In genomic region chr1:22031214-22031962, GRCh38 we compare ENCODE assay signal across 9 cellular contexts. TPM values are rescaled to one million over a fixed set of nuclear protein-coding genes. Genes with fewer than 3 reads are reported as not detected.
DNase-seq lines count a peak whose midpoint lies in the region; ATAC-seq, FAIRE-seq and TF ChIP-seq lines count a peak whose summit lies in the region.
"Had no signal": no experiment of that assay in that cellular context is flagged by ENCODE, and none has a peak within 500 bp of the region (broad histone marks: within the 10 kb centered on the region; RNA-seq: fewer than 3 reads in every experiment).

No MANE protein-coding gene starts in this region.

- no peak overlapping the region for H2AFZ ChIP-seq in HepG2 (ENCODE audit: low read length)

- no peaks in the 10 kb centered on the region for H3K4me1 Mint-ChIP-seq in MCF 10A (ENCODE audit: insufficient read depth, unreplicated experiment)

- H3K9me3 ChIP-seq in HepG2 (ENCODE audit: low read length): no peaks in the 10 kb centered on the region

- no peak for TF ChIP-seq POLR2A in HepG2 (IDR thresholded peaks at IDR 0.05; ENCODE audit: insufficient read depth in 1 of 2, low read depth in 2 of 2, low read length in 2 of 2)

- no peak for FAIRE-seq in HepG2 (lab: Jason Lieb, UNC)

- DNase-seq in MV-4-11 (lab: John Stamatoyannopoulos, UW): peak; percentile 86
- DNase-seq in activated T-cell treated with anti-CD3 and anti-CD28 coated beads, Interleukin-2, amount 50 U/mL, for 1 hour: peak; percentile 47
- DNase-seq in HepG2 (ENCODE audit: low spot score): peak; percentile 47
- no peak for DNase-seq in stimulated activated naive CD8-positive, alpha-beta T cell treated with anti-CD3 and anti-CD28 coated beads, Interleukin-15, Interleukin-2, amounts not matched to agents 100 U/mL and 50 U/mL, for 24 hours
- no peak for DNase-seq in MCF 10A (ENCODE audit: unreplicated experiment)
- DNase-seq in inferior parietal cortex (ENCODE audit: extremely low spot score): no peak
- no peak for DNase-seq in NK-92 treated with Interleukin-12 subunit alpha and Interleukin-12 subunit beta, amount 100 ng/mL, for 24 hours (lab: John Stamatoyannopoulos, UW)
- DNase-seq: foreskin fibroblast, SHP77 had no signal

- no peaks in the 10 kb centered on the region for H3K9me3 Mint-ChIP-seq in MCF 10A (ENCODE audit: unreplicated experiment)

- no peaks in the 10 kb centered on the region for H3K36me3 ChIP-seq in HepG2 (replicated peaks in 1 of 2; ENCODE audit: control insufficient read depth in 1 of 2, insufficient read depth in 2 of 2, low read length in 2 of 2)

- H3K27ac ChIP-seq in HepG2 (ENCODE audit: extremely low read length, insufficient read depth, low read length): peak overlapping the region; percentile 13

- 83% methylated on average over 8 of the region's 8 CpGs for WGBS in HepG2 (ENCODE audit: low lambda C conversion rate)

- CTCF ChIA-PET in HepG2 (lab: Yijun Ruan, JAX; ENCODE audit: low intra/inter-chr PET ratio, low total read pairs): no interaction called here
- CTCF ChIA-PET in MCF 10A (lab: Yijun Ruan, JAX): interaction anchor here (0.6 to 1.2 kb wide), 3 partner anchors 19 to 1673 kb away, joined by 3 to 5 read pairs (median 3); no protein-coding TSS in a partner anchor

- peaks cover 2% of the 10 kb centered on the region for H3K79me2 ChIP-seq in HepG2 (ENCODE audit: insufficient read depth, low read length)

- no peak for TF ChIP-seq CTCF in HepG2 (CRISPR knock-in tag; IDR thresholded peaks at IDR 0.05)
- TF ChIP-seq CTCF in MCF 10A (IDR thresholded peaks at IDR 0.05; ENCODE audit: unreplicated experiment): no peak

- BruUV-seq in HepG2 (replicated peaks; lab: Mats Ljungman, UMichigan) (no TSS peak), MCF 10A (replicated peaks; lab: Mats Ljungman, UMichigan) (no TSS peak)

- POLR2A ChIA-PET in HepG2 (lab: Yijun Ruan, JAX): no interaction called here
- POLR2A ChIA-PET in MCF 10A (lab: Yijun Ruan, JAX): interaction anchor here (0.6 kb wide), 1 partner anchor 576 kb away, joined by 3 read pairs; no protein-coding TSS in a partner anchor

- no peak overlapping the region for H3K9ac ChIP-seq in HepG2 (ENCODE audit: insufficient read depth, low read depth, low read length)

- H4K20me1 ChIP-seq in HepG2 (ENCODE audit: insufficient read depth, low read length): no peaks in the 10 kb centered on the region

- in situ Hi-C loops in HepG2 (cut with HindIII; ENCODE audit: extremely low pct_ligation_motif_present, low pct_unique_long_range_greater_than_20kb): no loop called here

- H3K4me3 Mint-ChIP-seq in MCF 10A (ENCODE audit: unreplicated experiment): no peak overlapping the region

- TF ChIP-seq RAD21 in HepG2 (CRISPR knock-in tag; IDR thresholded peaks at IDR 0.05): no peak

- no peak overlapping the region for H3K27ac Mint-ChIP-seq in MCF 10A (ENCODE audit: low read depth, unreplicated experiment)

- H3K36me3 Mint-ChIP-seq in MCF 10A (ENCODE audit: insufficient read depth, unreplicated experiment): peaks cover 7% of the 10 kb centered on the region

- H3K4me1 ChIP-seq in HepG2 (ENCODE audit: insufficient read depth, low read length): peaks cover 18% of the 10 kb centered on the region

- peak overlapping the region; percentile 39; the same call in 1 of the 2 replicates for H3K4me2 ChIP-seq in HepG2 (ENCODE audit: low read depth, low read length)

- intact Hi-C loops in HepG2 (cut with micrococcal nuclease; ENCODE audit: unreplicated experiment): no loop called here
- intact Hi-C loops in MCF 10A (cut with micrococcal nuclease): no loop called here

- no peak for ATAC-seq in HepG2
- peak; percentile 51 for ATAC-seq in stimulated activated naive CD8-positive, alpha-beta T cell treated with anti-CD3 and anti-CD28 coated beads, Interleukin-15, Interleukin-2, amounts not matched to agents 100 U/mL and 50 U/mL, for 24 hours

- no peak for TF ChIP-seq EP300 in HepG2 (IDR thresholded peaks at IDR 0.05; ENCODE audit: low read depth in 2 of 2, low read length in 2 of 2)
- TF ChIP-seq EP300 in HepG2 (CRISPR knock-in tag; IDR thresholded peaks at IDR 0.05; ENCODE audit: borderline replicate concordance): no peak

- no peaks in the 10 kb centered on the region for H3K27me3 Mint-ChIP-seq in MCF 10A (ENCODE audit: insufficient read depth, unreplicated experiment)

- H3K27me3 ChIP-seq in HepG2 (ENCODE audit: control insufficient read depth in 1 of 2, insufficient read depth in 2 of 2, low read length in 2 of 2): no peaks in the 10 kb centered on the region

- no peak overlapping the region for H3K4me3 ChIP-seq in HepG2 (replicated peaks in 1 of 3; ENCODE audit: insufficient read depth in 1 of 3, low read depth in 2 of 3, low read length in 3 of 3)

RNA-seq across cellular contexts. Expression of gene CDC42, which starts 21.1 kb away (rescaled TPM):
- total RNA-seq in HepG2 (2016; rRNA removed; fragmentation: Illumina TruSeq; extraction: Trizol): 237 and 358 TPM in 2 replicates
- 58.8 and 63.4 TPM in 2 replicates for total RNA-seq in HepG2 (2016; cell fraction: cytosol; rRNA removed; fragmentation: Illumina TruSeq; extraction: Trizol; ENCODE audit: low read depth)
- 235 and 352 TPM in 2 replicates for total RNA-seq in HepG2 (2016; cell fraction: insoluble cytoplasmic fraction; rRNA removed; fragmentation: Illumina TruSeq; extraction: Trizol)
- total RNA-seq in HepG2 (2016; cell fraction: membrane; rRNA removed; fragmentation: Illumina TruSeq; extraction: Trizol): 100 and 105 TPM in 2 replicates
- total RNA-seq in HepG2 (2016; cell fraction: nucleus; rRNA removed; fragmentation: Illumina TruSeq; extraction: Trizol): 82.8 and 91.5 TPM in 2 replicates
- polyA plus RNA-seq in HepG2 (2011; rRNA removed): 101 and 138 TPM in 2 replicates
- polyA plus RNA-seq in HepG2 (2011; cell fraction: cytosol; rRNA removed): 72.7 and 116 TPM in 2 replicates
- 20.5 and 33.7 TPM in 2 replicates for polyA plus RNA-seq in HepG2 (2011; cell fraction: nucleus; rRNA removed)
- 197 and 216 TPM in 2 replicates for polyA plus RNA-seq in HepG2 (2012)
- 20.7 and 25.5 TPM in 2 replicates for polyA plus RNA-seq in HepG2 (2016; cell fraction: cytosol; fragmentation: Illumina TruSeq; extraction: Trizol; ENCODE audit: low read depth)
- 336 and 350 TPM in 2 replicates for polyA plus RNA-seq in HepG2 (2016; cell fraction: insoluble cytoplasmic fraction; fragmentation: Illumina TruSeq; extraction: Trizol; ENCODE audit: low read depth)
- 55.2 and 56.7 TPM in 2 replicates for polyA plus RNA-seq in HepG2 (2016; cell fraction: membrane; fragmentation: Illumina TruSeq; extraction: Trizol; ENCODE audit: low read depth)
- polyA plus RNA-seq in HepG2 (2016; cell fraction: nucleus; fragmentation: Illumina TruSeq; extraction: Trizol; ENCODE audit: insufficient read depth, low read depth): 102 and 112 TPM in 2 replicates
- 81.6 and 140 TPM in 2 replicates for polyA minus RNA-seq in HepG2 (2011; rRNA and poly(A)+ RNA removed; ENCODE audit: low replicate concordance)
- 96.1 and 107 TPM in 2 replicates for polyA minus RNA-seq in HepG2 (2011; cell fraction: cytosol; rRNA and poly(A)+ RNA removed)
- polyA minus RNA-seq in HepG2 (2011; cell fraction: nucleus; rRNA and poly(A)+ RNA removed): 31.8 and 39.2 TPM in 2 replicates
- total RNA-seq in MCF 10A (2022): 133 and 141 TPM in 2 replicates

RNA-seq across cellular contexts. Expression of gene CELA3A, which starts 29.9 kb away (rescaled TPM):
- not detected in 2 replicates for total RNA-seq in HepG2 (2016; rRNA removed; fragmentation: Illumina TruSeq; extraction: Trizol)
- total RNA-seq in HepG2 (2016; cell fraction: cytosol; rRNA removed; fragmentation: Illumina TruSeq; extraction: Trizol; ENCODE audit: low read depth): not detected in 2 replicates
- total RNA-seq in HepG2 (2016; cell fraction: insoluble cytoplasmic fraction; rRNA removed; fragmentation: Illumina TruSeq; extraction: Trizol): not detected in 2 replicates
- not detected in 2 replicates for total RNA-seq in HepG2 (2016; cell fraction: membrane; rRNA removed; fragmentation: Illumina TruSeq; extraction: Trizol)
- total RNA-seq in HepG2 (2016; cell fraction: nucleus; rRNA removed; fragmentation: Illumina TruSeq; extraction: Trizol): not detected in 2 replicates
- 0.09 and 0.73 TPM in 2 replicates for polyA plus RNA-seq in HepG2 (2011; rRNA removed)
- polyA plus RNA-seq in HepG2 (2011; cell fraction: cytosol; rRNA removed): 0.19 and 0.23 TPM in 2 replicates
- 0.27 and 0.33 TPM in 2 replicates for polyA plus RNA-seq in HepG2 (2011; cell fraction: nucleus; rRNA removed)
- polyA plus RNA-seq in HepG2 (2012): not detected in 2 replicates
- polyA plus RNA-seq in HepG2 (2016; cell fraction: cytosol; fragmentation: Illumina TruSeq; extraction: Trizol; ENCODE audit: low read depth): not detected in 2 replicates
- not detected in 2 replicates for polyA plus RNA-seq in HepG2 (2016; cell fraction: insoluble cytoplasmic fraction; fragmentation: Illumina TruSeq; extraction: Trizol; ENCODE audit: low read depth)
- not detected in 2 replicates for polyA plus RNA-seq in HepG2 (2016; cell fraction: membrane; fragmentation: Illumina TruSeq; extraction: Trizol; ENCODE audit: low read depth)
- not detected in 2 replicates for polyA plus RNA-seq in HepG2 (2016; cell fraction: nucleus; fragmentation: Illumina TruSeq; extraction: Trizol; ENCODE audit: insufficient read depth, low read depth)
- not detected in 2 replicates for polyA minus RNA-seq in HepG2 (2011; rRNA and poly(A)+ RNA removed; ENCODE audit: low replicate concordance)
- not detected in 2 replicates for polyA minus RNA-seq in HepG2 (2011; cell fraction: cytosol; rRNA and poly(A)+ RNA removed)
- not detected in 2 replicates for polyA minus RNA-seq in HepG2 (2011; cell fraction: nucleus; rRNA and poly(A)+ RNA removed)
- total RNA-seq in MCF 10A (2022): not detected in 2 replicates

RNA-seq across cellular contexts. Expression of gene CELA3B, which starts 54.6 kb away (rescaled TPM):
- total RNA-seq in HepG2 (2016; rRNA removed; fragmentation: Illumina TruSeq; extraction: Trizol): not detected in 2 replicates
- total RNA-seq in HepG2 (2016; cell fraction: cytosol; rRNA removed; fragmentation: Illumina TruSeq; extraction: Trizol; ENCODE audit: low read depth): not detected in 2 replicates
- not detected in 2 replicates for total RNA-seq in HepG2 (2016; cell fraction: insoluble cytoplasmic fraction; rRNA removed; fragmentation: Illumina TruSeq; extraction: Trizol)
- not detected in 2 replicates for total RNA-seq in HepG2 (2016; cell fraction: membrane; rRNA removed; fragmentation: Illumina TruSeq; extraction: Trizol)
- not detected in 2 replicates for total RNA-seq in HepG2 (2016; cell fraction: nucleus; rRNA removed; fragmentation: Illumina TruSeq; extraction: Trizol)
- 0.34 TPM in 1 of 2 replicates, not detected in the other for polyA plus RNA-seq in HepG2 (2011; rRNA removed)
- 0.06 TPM in 1 of 2 replicates, not detected in the other for polyA plus RNA-seq in HepG2 (2011; cell fraction: cytosol; rRNA removed)
- polyA plus RNA-seq in HepG2 (2011; cell fraction: nucleus; rRNA removed): 0.21 TPM in 1 of 2 replicates, not detected in the other
- polyA plus RNA-seq in HepG2 (2012): 0.24 TPM in 1 of 2 replicates, not detected in the other
- polyA plus RNA-seq in HepG2 (2016; cell fraction: cytosol; fragmentation: Illumina TruSeq; extraction: Trizol; ENCODE audit: low read depth): not detected in 2 replicates
- not detected in 2 replicates for polyA plus RNA-seq in HepG2 (2016; cell fraction: insoluble cytoplasmic fraction; fragmentation: Illumina TruSeq; extraction: Trizol; ENCODE audit: low read depth)
- not detected in 2 replicates for polyA plus RNA-seq in HepG2 (2016; cell fraction: membrane; fragmentation: Illumina TruSeq; extraction: Trizol; ENCODE audit: low read depth)
- not detected in 2 replicates for polyA plus RNA-seq in HepG2 (2016; cell fraction: nucleus; fragmentation: Illumina TruSeq; extraction: Trizol; ENCODE audit: insufficient read depth, low read depth)
- polyA minus RNA-seq in HepG2 (2011; rRNA and poly(A)+ RNA removed; ENCODE audit: low replicate concordance): 0.20 TPM in 1 of 2 replicates, not detected in the other
- not detected in 2 replicates for polyA minus RNA-seq in HepG2 (2011; cell fraction: cytosol; rRNA and poly(A)+ RNA removed)
- 0.52 and 1.2 TPM in 2 replicates for polyA minus RNA-seq in HepG2 (2011; cell fraction: nucleus; rRNA and poly(A)+ RNA removed)
- total RNA-seq in MCF 10A (2022): not detected in 2 replicates

Comparison
In these comparisons a context has a peak if more than half of its experiments do, and no peak if none do; other contexts are left out.
1. DNase-seq: peak in MV-4-11 (single experiment), activated T-cell treated with anti-CD3 and anti-CD28 coated beads, Interleukin-2, amount 50 U/mL, for 1 hour (single experiment) and HepG2 (single experiment); none in stimulated activated naive CD8-positive, alpha-beta T cell treated with anti-CD3 and anti-CD28 coated beads, Interleukin-15, Interleukin-2, amounts not matched to agents 100 U/mL and 50 U/mL, for 24 hours (single experiment), MCF 10A (single experiment), inferior parietal cortex (single experiment) and NK-92 treated with Interleukin-12 subunit alpha and Interleukin-12 subunit beta, amount 100 ng/mL, for 24 hours (single experiment).